13 cellular contexts compared by ENCODE assay signal in genomic region chr12:96143392-96143791, GRCh38. TPM values are rescaled to one million over a fixed set of nuclear protein-coding genes. Genes with fewer than 3 reads are reported as not detected.
A peak's percentile ranks its signal among the peaks of the same experiment; 100 is the strongest.
DNase-seq lines count a peak whose midpoint lies in the region; ATAC-seq, FAIRE-seq and TF ChIP-seq lines count a peak whose summit lies in the region.
"Had no signal": no experiment of that assay in that cellular context is flagged by ENCODE, and none has a peak within 500 bp of the region (broad histone marks: within the 10 kb centered on the region; RNA-seq: fewer than 3 reads in every experiment).

No MANE protein-coding gene starts in this region.

- TF ChIP-seq EP300 in HepG2 (IDR thresholded peaks at IDR 0.05; ENCODE audit: low read depth in 2 of 2, low read length in 2 of 2), result no peak
- no peak for TF ChIP-seq EP300 in HepG2 (CRISPR knock-in tag; IDR thresholded peaks at IDR 0.05; ENCODE audit: borderline replicate concordance)

- intact Hi-C loops in right lobe of liver (cut with DNase I) (no loop called here), HepG2 (cut with micrococcal nuclease; ENCODE audit: unreplicated experiment) (no loop called here), OCI-LY7 (cut with micrococcal nuclease; ENCODE audit: unreplicated experiment) (no loop called here), aorta (cut with DNase I) (no loop called here)

- no peak for TF ChIP-seq POLR2A in right lobe of liver (IDR thresholded peaks at IDR 0.05)
- TF ChIP-seq POLR2A in HepG2 (IDR thresholded peaks at IDR 0.05; ENCODE audit: insufficient read depth in 1 of 2, low read depth in 2 of 2, low read length in 2 of 2), result no peak

- TF ChIP-seq CTCF in right lobe of liver (IDR thresholded peaks at IDR 0.05) (no peak), HepG2 (CRISPR knock-in tag; IDR thresholded peaks at IDR 0.05) (no peak), OCI-LY7 (conservative IDR thresholded peaks at IDR 0.05; ENCODE audit: low read length) (no peak)

- H3K9me2 ChIP-seq in OCI-LY7 (ENCODE audit: insufficient read depth, low read length), result no peaks in the 10 kb centered on the region

- H3K36me3 ChIP-seq in right lobe of liver, result no peaks in the 10 kb centered on the region
- no peaks in the 10 kb centered on the region for H3K36me3 ChIP-seq in HepG2 (replicated peaks in 1 of 2; ENCODE audit: control insufficient read depth in 1 of 2, insufficient read depth in 2 of 2, low read length in 2 of 2)
- H3K36me3 ChIP-seq in OCI-LY7 (ENCODE audit: insufficient read depth, low read length), result no peaks in the 10 kb centered on the region
- H3K36me3 ChIP-seq in aorta (ENCODE audit: control insufficient read depth in 1 of 2, insufficient read depth in 2 of 2, low read length in 1 of 2), result no peaks in the 10 kb centered on the region
- H3K36me3 ChIP-seq in small intestine (ENCODE audit: control insufficient read depth in 2 of 2, insufficient read depth in 2 of 2, low read length in 2 of 2), result no peaks in the 10 kb centered on the region

- no peak overlapping the region for H3K4me3 ChIP-seq in right lobe of liver
- no peak overlapping the region for H3K4me3 ChIP-seq in HepG2 (replicated peaks in 1 of 3; ENCODE audit: insufficient read depth in 1 of 3, low read depth in 2 of 3, low read length in 3 of 3)
- no peak overlapping the region for H3K4me3 ChIP-seq in OCI-LY7 (ENCODE audit: low read depth, low read length, poor library complexity, severe bottlenecking)
- no peak overlapping the region for H3K4me3 ChIP-seq in aorta (ENCODE audit: low read length in 2 of 2)
- H3K4me3 ChIP-seq in small intestine (ENCODE audit: low read depth in 1 of 2, low read length in 2 of 2), result no peak overlapping the region
- H3K4me3 ChIP-seq: coronary artery had no signal

- 40% methylated on average over 6 of the region's 6 CpGs for WGBS in right lobe of liver (ENCODE audit: insufficient coverage, low coverage, low lambda C conversion rate, missing lambda C conversion rate)
- 45% methylated on average over 6 of the region's 6 CpGs for WGBS in HepG2 (ENCODE audit: low lambda C conversion rate)
- WGBS in aorta, 2 donors, result 71 to 81% methylated on average over 6 of the region's 6 CpGs
- WGBS in small intestine, 3 donors, result 52 to 83% (median 69%) methylated on average over 6 of the region's 6 CpGs

- no peaks in the 10 kb centered on the region for H3K79me2 ChIP-seq in HepG2 (ENCODE audit: insufficient read depth, low read length)
- no peaks in the 10 kb centered on the region for H3K79me2 ChIP-seq in OCI-LY7 (ENCODE audit: insufficient read depth, low read depth, low read length)

- H3K36me3 Mint-ChIP-seq in effector memory CD8-positive, alpha-beta T cell (ENCODE audit: insufficient read depth), result no peaks in the 10 kb centered on the region

- in situ Hi-C loops in HepG2 (cut with HindIII; ENCODE audit: extremely low pct_ligation_motif_present, low pct_unique_long_range_greater_than_20kb), result no loop called here

- H3K4me3 Mint-ChIP-seq in effector memory CD8-positive, alpha-beta T cell, result peak overlapping the region in 1 of 2 donors; percentile 6

- no peak for FAIRE-seq in HepG2 (lab: Jason Lieb, UNC)
- FAIRE-seq in small intestine (lab: Jason Lieb, UNC), result no peak

- no peaks in the 10 kb centered on the region for H3K9me3 ChIP-seq in right lobe of liver
- H3K9me3 ChIP-seq in HepG2 (ENCODE audit: low read length), result no peaks in the 10 kb centered on the region
- H3K9me3 ChIP-seq in OCI-LY7 (ENCODE audit: low read length), result no peaks in the 10 kb centered on the region
- H3K9me3 ChIP-seq in aorta (ENCODE audit: control insufficient read depth, low read length), result no peaks in the 10 kb centered on the region
- H3K9me3 ChIP-seq in small intestine (ENCODE audit: control insufficient read depth, low read depth), result no peaks in the 10 kb centered on the region

- H3K27me3 ChIP-seq in right lobe of liver, result no peaks in the 10 kb centered on the region
- no peaks in the 10 kb centered on the region; a peak in 1 of 5 replicates for H3K27me3 ChIP-seq in HepG2 (ENCODE audit: control insufficient read depth in 1 of 2, insufficient read depth in 2 of 2, low read length in 2 of 2)
- H3K27me3 ChIP-seq in aorta (ENCODE audit: control insufficient read depth in 1 of 2, insufficient read depth in 2 of 2, low read length in 1 of 2), result no peaks in the 10 kb centered on the region
- no peaks in the 10 kb centered on the region for H3K27me3 ChIP-seq in small intestine (ENCODE audit: control insufficient read depth in 2 of 2, insufficient read depth in 2 of 2, low read length in 2 of 2)

- peak overlapping the region in 1 of 2 donors; percentile 33 for H3K27ac Mint-ChIP-seq in effector memory CD8-positive, alpha-beta T cell

- H3K4me2 ChIP-seq in HepG2 (ENCODE audit: low read depth, low read length) (no peak overlapping the region), OCI-LY7 (ENCODE audit: low read length) (peak overlapping the region; percentile 19; the same call in 1 of the 2 replicates)

- no peaks in the 10 kb centered on the region for H3K27me3 Mint-ChIP-seq in effector memory CD8-positive, alpha-beta T cell

- POLR2A ChIA-PET in HepG2 (lab: Yijun Ruan, JAX) (no interaction called here), OCI-LY7 (lab: Charles Lee) (no interaction called here)

- peaks cover 12 to 19% of the 10 kb centered on the region in 2 donors for H3K4me1 Mint-ChIP-seq in effector memory CD8-positive, alpha-beta T cell (ENCODE audit: low read depth in 2 of 2)

- H3K9me3 Mint-ChIP-seq in effector memory CD8-positive, alpha-beta T cell, result no peaks in the 10 kb centered on the region

- H3K4me1 ChIP-seq in right lobe of liver (no peaks in the 10 kb centered on the region), HepG2 (ENCODE audit: insufficient read depth, low read length) (no peaks in the 10 kb centered on the region), OCI-LY7 (ENCODE audit: insufficient read depth, low read length, poor library complexity, severe bottlenecking) (peaks cover 9% of the 10 kb centered on the region), aorta (ENCODE audit: control insufficient read depth in 1 of 2, insufficient read depth in 2 of 2, low read length in 2 of 2) (no peaks in the 10 kb centered on the region), small intestine (ENCODE audit: control insufficient read depth in 2 of 2, insufficient read depth in 1 of 2, low read depth in 1 of 2, low read length in 1 of 2) (no peaks in the 10 kb centered on the region)

- TF ChIP-seq RAD21 in HepG2 (CRISPR knock-in tag; IDR thresholded peaks at IDR 0.05), result no peak

- CTCF ChIA-PET in HepG2 (lab: Yijun Ruan, JAX; ENCODE audit: low intra/inter-chr PET ratio, low total read pairs) (no interaction called here), OCI-LY7 (lab: Charles Lee; ENCODE audit: unreplicated experiment) (no interaction called here)

- H4K20me1 ChIP-seq in HepG2 (ENCODE audit: insufficient read depth, low read length) (no peaks in the 10 kb centered on the region), OCI-LY7 (ENCODE audit: insufficient read depth, low read length) (no peaks in the 10 kb centered on the region)

- no peak overlapping the region for H3K9ac ChIP-seq in HepG2 (ENCODE audit: insufficient read depth, low read depth, low read length)

- H2AFZ ChIP-seq in HepG2 (ENCODE audit: low read length) (no peak overlapping the region), OCI-LY7 (ENCODE audit: low read length) (peak overlapping the region; percentile 59; the same call in 1 of the 2 replicates)

- DNase-seq in right lobe of liver (no peak), HepG2 (ENCODE audit: low spot score) (no peak), OCI-LY7 (ENCODE audit: low spot score) (peak; percentile 6), aorta (no peak), small intestine (no peak)
- peak in 1 of 3 experiments; percentile 5 for DNase-seq in effector memory CD8-positive, alpha-beta T cell
- no peak for DNase-seq in effector CD4-positive, alpha-beta T cell
- DNase-seq: activated CD4-positive, CD25-positive, alpha-beta regulatory T cell; activated gamma-delta T cell treated with Interleukin-2 at 50 U/mL for 16 hours; RPMI8226 had no signal

- ATAC-seq in right lobe of liver, result peak; percentile 14 to 31 (median 27)
- ATAC-seq in HepG2, result no peak
- ATAC-seq in effector memory CD8-positive, alpha-beta T cell (replicated peaks), result peak; percentile 91
- ATAC-seq in aorta (ENCODE audit: low FRiP score), result peak; percentile 26
- no peak for ATAC-seq in HG03039 (IDR thresholded peaks at IDR 0.05; ENCODE audit: unreplicated experiment)

- BruUV-seq in HepG2 (replicated peaks; lab: Mats Ljungman, UMichigan) (no TSS peak), OCI-LY7 (replicated peaks; lab: Mats Ljungman, UMichigan) (no TSS peak)

- H3K27ac ChIP-seq in right lobe of liver, result no peak overlapping the region
- no peak overlapping the region for H3K27ac ChIP-seq in HepG2 (ENCODE audit: extremely low read length, insufficient read depth, low read length)
- no peak overlapping the region for H3K27ac ChIP-seq in OCI-LY7 (ENCODE audit: low read depth, low read length, poor library complexity, severe bottlenecking)
- H3K27ac ChIP-seq in aorta (ENCODE audit: low read depth in 1 of 2, low read length in 2 of 2), result no peak overlapping the region
- no peak overlapping the region for H3K27ac ChIP-seq in small intestine (ENCODE audit: low read depth in 1 of 2, low read length in 1 of 2)
- H3K27ac ChIP-seq: C4-2B, coronary artery had no signal

RNA-seq across cellular contexts. Expression of gene ELK3, which starts 50.8 kb away (rescaled TPM):
- total RNA-seq in right lobe of liver (10 to 100 TPM in 1 of 6 experiments, 1 to 10 TPM in 5; 5.3 to 11.2 (median 5.8) TPM), HepG2 (2016; rRNA removed; fragmentation: Illumina TruSeq; extraction: Trizol) (3.0 and 3.2 TPM in 2 replicates), OCI-LY7 (2022) (2.5 and 4.2 TPM in 2 replicates), aorta (10 to 100 TPM; 57.8 to 73.8 TPM)
- total RNA-seq in HepG2 (2016; cell fraction: cytosol; rRNA removed; fragmentation: Illumina TruSeq; extraction: Trizol; ENCODE audit: low read depth), result 1.2 and 1.3 TPM in 2 replicates
- total RNA-seq in HepG2 (2016; cell fraction: insoluble cytoplasmic fraction; rRNA removed; fragmentation: Illumina TruSeq; extraction: Trizol), result 2.3 and 2.7 TPM in 2 replicates
- 4.8 and 5.0 TPM in 2 replicates for total RNA-seq in HepG2 (2016; cell fraction: membrane; rRNA removed; fragmentation: Illumina TruSeq; extraction: Trizol)
- 2.7 and 3.9 TPM in 2 replicates for total RNA-seq in HepG2 (2016; cell fraction: nucleus; rRNA removed; fragmentation: Illumina TruSeq; extraction: Trizol)
- polyA plus RNA-seq in HepG2 (2011; rRNA removed) (2.4 and 2.9 TPM in 2 replicates), aorta (10 to 100 TPM; 13.6 to 14.2 TPM), small intestine (10 to 100 TPM in 1 of 3 donors, 1 to 10 TPM in 1, under 1 TPM in 1; 0.67 to 15.9 (median 6.2) TPM)
- polyA plus RNA-seq in HepG2 (2011; cell fraction: cytosol; rRNA removed), result 1.5 and 2.1 TPM in 2 replicates
- 1.2 and 2.1 TPM in 2 replicates for polyA plus RNA-seq in HepG2 (2011; cell fraction: nucleus; rRNA removed)
- polyA plus RNA-seq in HepG2 (2012), result 1.8 and 2.5 TPM in 2 replicates
- polyA plus RNA-seq in HepG2 (2016; cell fraction: cytosol; fragmentation: Illumina TruSeq; extraction: Trizol; ENCODE audit: low read depth), result 1.5 and 2.0 TPM in 2 replicates
- 4.0 and 4.7 TPM in 2 replicates for polyA plus RNA-seq in HepG2 (2016; cell fraction: insoluble cytoplasmic fraction; fragmentation: Illumina TruSeq; extraction: Trizol; ENCODE audit: low read depth)
- polyA plus RNA-seq in HepG2 (2016; cell fraction: membrane; fragmentation: Illumina TruSeq; extraction: Trizol; ENCODE audit: low read depth), result 3.8 and 4.8 TPM in 2 replicates
- 3.9 and 4.5 TPM in 2 replicates for polyA plus RNA-seq in HepG2 (2016; cell fraction: nucleus; fragmentation: Illumina TruSeq; extraction: Trizol; ENCODE audit: insufficient read depth, low read depth)
- 5.5 and 9.6 TPM in 2 replicates for polyA minus RNA-seq in HepG2 (2011; rRNA and poly(A)+ RNA removed; ENCODE audit: low replicate concordance)
- 3.2 and 3.3 TPM in 2 replicates for polyA minus RNA-seq in HepG2 (2011; cell fraction: cytosol; rRNA and poly(A)+ RNA removed)
- polyA minus RNA-seq in HepG2 (2011; cell fraction: nucleus; rRNA and poly(A)+ RNA removed), result 2.6 and 2.7 TPM in 2 replicates
- total RNA-seq in OCI-LY7 (2014; rRNA removed; shearing (Covaris generic)), result 1.9 and 2.2 TPM in 2 replicates

Comparison
In these comparisons a context has a peak if more than half of its experiments do, and no peak if none do; other contexts are left out.
1. ATAC-seq: peak in right lobe of liver (4 of 4), effector memory CD8-positive, alpha-beta T cell (single experiment) and aorta (single experiment); none in HepG2 (single experiment) and HG03039 (single experiment).
2. RNA of gene ELK3, which starts 50.8 kb away (total RNA-seq): 57.8 to 73.8 TPM in aorta; 5.3 to 11.2 TPM in right lobe of liver, 1.9 to 4.2 TPM in OCI-LY7 and 1.2 to 5.0 TPM in HepG2; every median in the first group is over 4 times any median in the second.